9 cellular contexts compared by ENCODE assay signal in genomic region chr11:78646564-78647185, GRCh38.
DNase-seq lines count a peak whose midpoint lies in the region; ATAC-seq and TF ChIP-seq lines count a peak whose summit lies in the region.
"Had no signal": no experiment of that assay in that cellular context is flagged by ENCODE, and none has a peak within 500 bp of the region (broad histone marks: within the 10 kb centered on the region; RNA-seq: fewer than 3 reads in every experiment).

No MANE protein-coding gene starts in this region.

- TF ChIP-seq CTCF in OCI-LY1 (IDR thresholded peaks at IDR 0.05; ENCODE audit: low read length) (peak; percentile 79), gastroesophageal sphincter (IDR thresholded peaks at IDR 0.05) (peak; percentile 66 to 77 (median 72))

- no peak overlapping the region for H3K27ac ChIP-seq in OCI-LY1 (ENCODE audit: low read depth, low read length, poor library complexity, severe bottlenecking)
- H3K27ac ChIP-seq in gastroesophageal sphincter, result no peak overlapping the region
- H3K27ac ChIP-seq: BLaER1 had no signal

- H3K9me2 ChIP-seq in OCI-LY1 (ENCODE audit: low read depth, low read length), result no peaks in the 10 kb centered on the region

- 29 to 38% methylated on average over 6 to 7 of the region's 7 CpGs for WGBS in gastroesophageal sphincter (ENCODE audit: low coverage in 1 of 2), 2 donors

- no peak for ATAC-seq in gastroesophageal sphincter
- no peak for ATAC-seq in HG03354 (IDR thresholded peaks at IDR 0.05; ENCODE audit: poor library complexity, severe bottlenecking, unreplicated experiment)

- no peak for TF ChIP-seq EP300 in gastroesophageal sphincter (IDR thresholded peaks at IDR 0.05)

- no peaks in the 10 kb centered on the region for H4K20me1 ChIP-seq in OCI-LY1 (ENCODE audit: insufficient read depth, low read length)
- H4K20me1 ChIP-seq: BLaER1 had no signal

- no peaks in the 10 kb centered on the region for H3K36me3 ChIP-seq in OCI-LY1 (ENCODE audit: insufficient read depth, low read length)
- no peaks in the 10 kb centered on the region for H3K36me3 ChIP-seq in gastroesophageal sphincter
- H3K36me3 ChIP-seq: BLaER1 had no signal

- no peaks in the 10 kb centered on the region for H3K4me1 ChIP-seq in OCI-LY1 (ENCODE audit: insufficient read depth, low read length, severe bottlenecking)
- no peaks in the 10 kb centered on the region for H3K4me1 ChIP-seq in gastroesophageal sphincter
- H3K4me1 ChIP-seq: BLaER1 had no signal

- H3K79me2 ChIP-seq in OCI-LY1 (ENCODE audit: insufficient read depth, low read length), result no peaks in the 10 kb centered on the region

- H3K9ac ChIP-seq in OCI-LY1 (ENCODE audit: low read length), result no peak overlapping the region
- H3K9ac ChIP-seq: BLaER1 had no signal

- no peak overlapping the region for H3K4me3 ChIP-seq in Jurkat, Clone E6-1 (ENCODE audit: low read length)
- H3K4me3 ChIP-seq in OCI-LY1 (ENCODE audit: low read depth, low read length, poor library complexity, severe bottlenecking), result no peak overlapping the region
- no peak overlapping the region for H3K4me3 ChIP-seq in gastroesophageal sphincter
- H3K4me3 ChIP-seq: BLaER1 had no signal

- no peak for TF ChIP-seq POLR2A in gastroesophageal sphincter (IDR thresholded peaks at IDR 0.05)

- peak; percentile 53 for DNase-seq in SIG-M5 treated with dmso at 0.1 percent for 504 hours (lab: John Stamatoyannopoulos, UW; ENCODE audit: unreplicated experiment)
- DNase-seq in SIG-M5 (lab: John Stamatoyannopoulos, UW), result no peak
- peak; percentile 43 for DNase-seq in Jurkat, Clone E6-1 (ENCODE audit: low read depth, low spot score)
- DNase-seq in activated T-cell treated with anti-CD3 and anti-CD28 coated beads, Interleukin-2, amount 50 U/mL, for 48 hours, result peak; percentile 67 to 70
- DNase-seq in renal cortical epithelial cell (ENCODE audit: low read depth), result peak; percentile 57

- H3F3A ChIP-seq in OCI-LY1 (ENCODE audit: insufficient read depth, low read length), result no peaks in the 10 kb centered on the region

- no peak overlapping the region for H2AFZ ChIP-seq in OCI-LY1 (ENCODE audit: low read length)

- H3K9me3 ChIP-seq in OCI-LY1 (ENCODE audit: low read length), result no peaks in the 10 kb centered on the region
- no peaks in the 10 kb centered on the region for H3K9me3 ChIP-seq in gastroesophageal sphincter
- H3K9me3 ChIP-seq: BLaER1 had no signal

- no peak overlapping the region for H3K4me2 ChIP-seq in OCI-LY1 (ENCODE audit: low read length)
- H3K4me2 ChIP-seq: BLaER1 had no signal

- H3K27me3 ChIP-seq in OCI-LY1 (ENCODE audit: insufficient read depth, low read length), result no peaks in the 10 kb centered on the region; the same call in 1 of the 2 replicates
- no peaks in the 10 kb centered on the region for H3K27me3 ChIP-seq in gastroesophageal sphincter
- H3K27me3 ChIP-seq: BLaER1 had no signal
